ENCODE assay signal across 1 cellular context in the genomic region with DNA sequence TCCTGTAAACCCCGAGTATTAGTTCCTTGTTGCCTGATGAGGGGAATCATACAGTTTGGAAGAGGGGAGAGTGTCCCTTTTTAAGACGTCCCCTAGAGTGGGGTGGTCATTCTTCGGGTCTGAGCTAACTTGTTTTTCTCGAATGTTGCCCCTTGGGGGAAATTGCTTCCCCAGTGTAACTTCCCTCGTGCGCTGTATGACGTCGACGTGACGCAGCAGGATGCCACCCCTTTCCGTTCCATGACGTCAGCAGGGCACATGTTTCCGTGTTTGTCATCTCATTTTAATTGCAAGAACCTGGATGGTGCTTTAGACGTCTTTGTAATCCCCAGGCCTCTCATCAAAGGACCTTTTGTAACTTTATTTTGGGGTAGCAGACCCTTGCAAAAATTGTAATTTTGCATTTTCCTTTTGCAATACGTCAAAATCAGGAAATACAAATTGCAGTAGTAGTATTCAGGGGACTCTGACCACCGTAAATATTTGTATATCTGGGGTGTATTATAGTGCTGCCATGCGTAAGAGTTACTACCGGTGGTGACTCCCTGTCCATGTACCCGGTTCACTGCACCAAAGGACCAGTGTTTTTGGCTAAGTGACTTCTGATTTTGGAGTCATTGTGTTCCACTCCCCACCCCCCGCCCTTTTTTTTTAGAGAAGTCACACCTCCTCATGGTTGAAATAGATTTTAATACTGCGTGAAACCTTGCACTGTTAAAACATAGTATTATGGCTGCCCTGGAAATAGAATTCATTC.
A peak's percentile ranks its signal among the peaks of the same experiment; 100 is the strongest.
TF ChIP-seq lines count a peak whose summit lies in the region.

No MANE protein-coding gene starts in this region.

TF ChIP-seq in SK-N-SH treated with all-trans-retinoic acid at 6 μM for 48 hours, 23 proteins besides CTCF, POLR2A, EP300 and RAD21 (continued from another document):
- TF ChIP-seq, protein P1, sequence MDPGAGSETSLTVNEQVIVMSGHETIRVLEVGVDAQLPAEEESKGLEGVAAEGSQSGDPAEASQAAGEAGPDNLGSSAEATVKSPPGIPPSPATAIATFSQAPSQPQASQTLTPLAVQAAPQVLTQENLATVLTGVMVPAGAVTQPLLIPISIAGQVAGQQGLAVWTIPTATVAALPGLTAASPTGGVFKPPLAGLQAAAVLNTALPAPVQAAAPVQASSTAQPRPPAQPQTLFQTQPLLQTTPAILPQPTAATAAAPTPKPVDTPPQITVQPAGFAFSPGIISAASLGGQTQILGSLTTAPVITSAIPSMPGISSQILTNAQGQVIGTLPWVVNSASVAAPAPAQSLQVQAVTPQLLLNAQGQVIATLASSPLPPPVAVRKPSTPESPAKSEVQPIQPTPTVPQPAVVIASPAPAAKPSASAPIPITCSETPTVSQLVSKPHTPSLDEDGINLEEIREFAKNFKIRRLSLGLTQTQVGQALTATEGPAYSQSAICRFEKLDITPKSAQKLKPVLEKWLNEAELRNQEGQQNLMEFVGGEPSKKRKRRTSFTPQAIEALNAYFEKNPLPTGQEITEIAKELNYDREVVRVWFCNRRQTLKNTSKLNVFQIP (CRISPR knock-in tag; IDR thresholded peaks at IDR 0.05; ENCODE audit: borderline replicate concordance, low read depth): no peak
- TF ChIP-seq PPARA (CRISPR knock-in tag; IDR thresholded peaks at IDR 0.05; ENCODE audit: borderline replicate concordance): no peak
- TF ChIP-seq ARNTL (CRISPR knock-in tag; IDR thresholded peaks at IDR 0.05; ENCODE audit: borderline replicate concordance, low read depth): no peak
- peak; percentile 39 for TF ChIP-seq GLIS3 (CRISPR knock-in tag; IDR thresholded peaks at IDR 0.05)
- TF ChIP-seq, protein P2, sequence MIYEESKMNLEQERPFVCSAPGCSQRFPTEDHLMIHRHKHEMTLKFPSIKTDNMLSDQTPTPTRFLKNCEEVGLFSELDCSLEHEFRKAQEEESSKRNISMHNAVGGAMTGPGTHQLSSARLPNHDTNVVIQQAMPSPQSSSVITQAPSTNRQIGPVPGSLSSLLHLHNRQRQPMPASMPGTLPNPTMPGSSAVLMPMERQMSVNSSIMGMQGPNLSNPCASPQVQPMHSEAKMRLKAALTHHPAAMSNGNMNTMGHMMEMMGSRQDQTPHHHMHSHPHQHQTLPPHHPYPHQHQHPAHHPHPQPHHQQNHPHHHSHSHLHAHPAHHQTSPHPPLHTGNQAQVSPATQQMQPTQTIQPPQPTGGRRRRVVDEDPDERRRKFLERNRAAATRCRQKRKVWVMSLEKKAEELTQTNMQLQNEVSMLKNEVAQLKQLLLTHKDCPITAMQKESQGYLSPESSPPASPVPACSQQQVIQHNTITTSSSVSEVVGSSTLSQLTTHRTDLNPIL (CRISPR knock-in tag; IDR thresholded peaks at IDR 0.05; ENCODE audit: low read depth): peak; percentile 50; the same call in 1 of the 2 replicates
- no peak for TF ChIP-seq ZNF8 (CRISPR knock-in tag; IDR thresholded peaks at IDR 0.05)
- TF ChIP-seq, protein P3, sequence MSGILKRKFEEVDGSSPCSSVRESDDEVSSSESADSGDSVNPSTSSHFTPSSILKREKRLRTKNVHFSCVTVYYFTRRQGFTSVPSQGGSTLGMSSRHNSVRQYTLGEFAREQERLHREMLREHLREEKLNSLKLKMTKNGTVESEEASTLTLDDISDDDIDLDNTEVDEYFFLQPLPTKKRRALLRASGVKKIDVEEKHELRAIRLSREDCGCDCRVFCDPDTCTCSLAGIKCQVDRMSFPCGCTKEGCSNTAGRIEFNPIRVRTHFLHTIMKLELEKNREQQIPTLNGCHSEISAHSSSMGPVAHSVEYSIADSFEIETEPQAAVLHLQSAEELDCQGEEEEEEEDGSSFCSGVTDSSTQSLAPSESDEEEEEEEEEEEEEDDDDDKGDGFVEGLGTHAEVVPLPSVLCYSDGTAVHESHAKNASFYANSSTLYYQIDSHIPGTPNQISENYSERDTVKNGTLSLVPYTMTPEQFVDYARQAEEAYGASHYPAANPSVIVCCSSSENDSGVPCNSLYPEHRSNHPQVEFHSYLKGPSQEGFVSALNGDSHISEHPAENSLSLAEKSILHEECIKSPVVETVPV (CRISPR knock-in tag; IDR thresholded peaks at IDR 0.05): peak; percentile 67; the same call in 1 of the 2 replicates
- TF ChIP-seq CSDC2 (CRISPR knock-in tag; IDR thresholded peaks at IDR 0.05): no peak
- TF ChIP-seq, protein P4, sequence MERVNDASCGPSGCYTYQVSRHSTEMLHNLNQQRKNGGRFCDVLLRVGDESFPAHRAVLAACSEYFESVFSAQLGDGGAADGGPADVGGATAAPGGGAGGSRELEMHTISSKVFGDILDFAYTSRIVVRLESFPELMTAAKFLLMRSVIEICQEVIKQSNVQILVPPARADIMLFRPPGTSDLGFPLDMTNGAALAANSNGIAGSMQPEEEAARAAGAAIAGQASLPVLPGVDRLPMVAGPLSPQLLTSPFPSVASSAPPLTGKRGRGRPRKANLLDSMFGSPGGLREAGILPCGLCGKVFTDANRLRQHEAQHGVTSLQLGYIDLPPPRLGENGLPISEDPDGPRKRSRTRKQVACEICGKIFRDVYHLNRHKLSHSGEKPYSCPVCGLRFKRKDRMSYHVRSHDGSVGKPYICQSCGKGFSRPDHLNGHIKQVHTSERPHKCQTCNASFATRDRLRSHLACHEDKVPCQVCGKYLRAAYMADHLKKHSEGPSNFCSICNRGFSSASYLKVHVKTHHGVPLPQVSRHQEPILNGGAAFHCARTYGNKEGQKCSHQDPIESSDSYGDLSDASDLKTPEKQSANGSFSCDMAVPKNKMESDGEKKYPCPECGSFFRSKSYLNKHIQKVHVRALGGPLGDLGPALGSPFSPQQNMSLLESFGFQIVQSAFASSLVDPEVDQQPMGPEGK (CRISPR knock-in tag; IDR thresholded peaks at IDR 0.05; ENCODE audit: borderline replicate concordance): no peak
- TF ChIP-seq ISL1 (CRISPR knock-in tag; IDR thresholded peaks at IDR 0.05): peak; percentile 18; the same call in 1 of the 2 replicates
